In genomic region chr20:36481380-36482043, GRCh38 we compare ENCODE assay signal across 11 cellular contexts. TPM values are rescaled to one million over a fixed set of nuclear protein-coding genes. Genes with fewer than 3 reads are reported as not detected.
DNase-seq lines count a peak whose midpoint lies in the region; ATAC-seq, FAIRE-seq and TF ChIP-seq lines count a peak whose summit lies in the region.
"Had no signal": no experiment of that assay in that cellular context is flagged by ENCODE, and none has a peak within 500 bp of the region (broad histone marks: within the 10 kb centered on the region; RNA-seq: fewer than 3 reads in every experiment).

No MANE protein-coding gene starts in this region.

- H3K4me2 ChIP-seq in A549, result no peak overlapping the region

- CTCF ChIA-PET in A549 (lab: Yijun Ruan, JAX), result interaction anchor here (1.5 to 3.8 kb wide), 2 partner anchors 11 to 42 kb away, joined by 4 to 12 read pairs; no protein-coding TSS in a partner anchor

- no peaks in the 10 kb centered on the region for H3K9me3 ChIP-seq in A549
- H3K9me3 ChIP-seq in mucosa of descending colon, result no peaks in the 10 kb centered on the region
- H3K9me3 ChIP-seq: testis had no signal

- no peak for TF ChIP-seq RAD21 in A549 (conservative IDR thresholded peaks at IDR 0.05 in 1 of 2, IDR thresholded peaks at IDR 0.05 in 1 of 2)

- intact Hi-C loops in mucosa of descending colon (cut with DNase I, micrococcal nuclease), result no loop called here

- in situ Hi-C loops in brain microvascular endothelial cell (cut with HindIII; ENCODE audit: low pct_ligation_motif_present, low sequenced_read_pairs), result no loop called here

- H3K4me1 ChIP-seq in A549 (peaks cover 20% of the 10 kb centered on the region), mucosa of descending colon (ENCODE audit: low read depth) (no peaks in the 10 kb centered on the region)

- H3K27ac ChIP-seq in A549 (no peak overlapping the region), brain microvascular endothelial cell (no peak overlapping the region)
- H3K27ac ChIP-seq: testis had no signal

- POLR2A ChIA-PET in A549 (lab: Yijun Ruan, JAX), result no interaction called here

- H3K27me3 ChIP-seq in brain microvascular endothelial cell (replicated peaks), result no peaks in the 10 kb centered on the region
- H3K27me3 ChIP-seq: testis had no signal

- ATAC-seq in A549 (peak; percentile 51 to 52; a peak in 4 of 6 replicates), mucosa of descending colon (peak; percentile 15), GM21423 (IDR thresholded peaks at IDR 0.05; ENCODE audit: unreplicated experiment) (no peak), HG02852 (IDR thresholded peaks at IDR 0.05; ENCODE audit: unreplicated experiment) (no peak)

- TF ChIP-seq EP300 in A549 (IDR thresholded peaks at IDR 0.05), result no peak

- DNase-seq in A549 (ENCODE audit: low read depth in 1 of 2, low spot score in 1 of 2), result no peak
- peak; percentile 40 for DNase-seq in HT-29 (ENCODE audit: low spot score)
- no peak for DNase-seq in brain microvascular endothelial cell
- no peak for DNase-seq in mucosa of descending colon
- no peak for DNase-seq in Kasumi-1 (lab: John Stamatoyannopoulos, UW)
- no peak for DNase-seq in activated naive CD4-positive, alpha-beta T cell treated with anti-CD3 and anti-CD28 coated beads, Interleukin-2, amount 50 U/mL, for 16 hours
- DNase-seq: CD4-positive, alpha-beta memory T cell; foreskin melanocyte; testis had no signal

- TF ChIP-seq POLR2A in A549 (IDR thresholded peaks at IDR 0.05; ENCODE audit: low read length), result no peak

- no peak for FAIRE-seq in A549 (lab: Jason Lieb, UNC)

- 90% methylated on average over 9 of the region's 9 CpGs for whole genome bisulfite sequencing in A549 (ENCODE audit: missing lambda C conversion rate)

- H3K4me3 ChIP-seq in A549, result no peak overlapping the region
- no peak overlapping the region for H3K4me3 ChIP-seq in brain microvascular endothelial cell (ENCODE audit: low read depth, low read length)
- H3K4me3 ChIP-seq in mucosa of descending colon, result no peak overlapping the region
- H3K4me3 ChIP-seq: testis had no signal

- TF ChIP-seq CTCF in A549 (IDR thresholded peaks at IDR 0.05), result no peak
- peak; percentile 21 for TF ChIP-seq CTCF in brain microvascular endothelial cell (IDR thresholded peaks at IDR 0.05; ENCODE audit: low read depth, low read length, missing control alignments)
- TF ChIP-seq CTCF in mucosa of descending colon (IDR thresholded peaks at IDR 0.05), result no peak

- H3K36me3 ChIP-seq in brain microvascular endothelial cell (replicated peaks), result peaks cover 12% of the 10 kb centered on the region
- no peaks in the 10 kb centered on the region for H3K36me3 ChIP-seq in mucosa of descending colon (ENCODE audit: low read depth)

TF ChIP-seq in A549, 52 proteins besides CTCF, POLR2A, EP300 and RAD21:
- TF ChIP-seq BHLHE40 (IDR thresholded peaks at IDR 0.05; ENCODE audit: low read depth, low read length), result no peak
- TF ChIP-seq MYC (IDR thresholded peaks at IDR 0.05; ENCODE audit: borderline replicate concordance, low read length), result no peak
- no peak for TF ChIP-seq HES2 (IDR thresholded peaks at IDR 0.05)
- TF ChIP-seq EHF (CRISPR knock-in tag; IDR thresholded peaks at IDR 0.05), result no peak
- no peak for TF ChIP-seq SMC3 (IDR thresholded peaks at IDR 0.05)

RNA-seq across cellular contexts. Expression of gene MYL9, which starts 59.8 kb away (rescaled TPM):
- polyA plus RNA-seq in A549 (2011; rRNA removed), result 1.9 and 2.2 TPM in 2 replicates
- polyA plus RNA-seq in A549 (2012; cell fraction: cytosol; rRNA removed), result 4.9 and 6.5 TPM in 2 replicates
- 3.9 and 5.8 TPM in 2 replicates for polyA plus RNA-seq in A549 (2012; cell fraction: nucleus; rRNA removed)
- polyA plus RNA-seq in A549 (2017; fragmentation: RNase III; extraction: RNeasy Plus Mini Kit Qiagen cat#74134 plus additional on column Dnase treatment), result 29.5 to 37.3 TPM (median 34.0 TPM) in 3 replicates
- polyA minus RNA-seq in A549 (2011; rRNA and poly(A)+ RNA removed), result 3.5 and 3.6 TPM in 2 replicates
- total RNA-seq in HT-29 (2014; rRNA removed; shearing (Covaris generic)), result 0.76 TPM in 1 of 2 replicates, not detected in the other
- total RNA-seq in mucosa of descending colon, result 1,000 to 10,000 TPM in 1 of 3 donors, 100 to 1,000 TPM in 1, 10 to 100 TPM in 1; 74.3 to 3,203 (median 259) TPM
- total RNA-seq: CD4-positive, alpha-beta memory T cell had no signal
- polyA plus RNA-seq: CD4-positive, alpha-beta memory T cell had no signal

Comparison
In these comparisons a context has a peak if more than half of its experiments do, and no peak if none do; other contexts are left out.
1. ATAC-seq: peak in A549 (2 of 2) and mucosa of descending colon (single experiment); none in GM21423 (single experiment) and HG02852 (single experiment).
2. RNA of gene MYL9, which starts 59.8 kb away (total RNA-seq): 74.3 to 3,203 TPM in mucosa of descending colon; 0.76 TPM in HT-29; every median in the first group is over 10 times any median in the second.